Comparison of ENCODE assay signal across 17 cellular contexts in the genomic region with DNA sequence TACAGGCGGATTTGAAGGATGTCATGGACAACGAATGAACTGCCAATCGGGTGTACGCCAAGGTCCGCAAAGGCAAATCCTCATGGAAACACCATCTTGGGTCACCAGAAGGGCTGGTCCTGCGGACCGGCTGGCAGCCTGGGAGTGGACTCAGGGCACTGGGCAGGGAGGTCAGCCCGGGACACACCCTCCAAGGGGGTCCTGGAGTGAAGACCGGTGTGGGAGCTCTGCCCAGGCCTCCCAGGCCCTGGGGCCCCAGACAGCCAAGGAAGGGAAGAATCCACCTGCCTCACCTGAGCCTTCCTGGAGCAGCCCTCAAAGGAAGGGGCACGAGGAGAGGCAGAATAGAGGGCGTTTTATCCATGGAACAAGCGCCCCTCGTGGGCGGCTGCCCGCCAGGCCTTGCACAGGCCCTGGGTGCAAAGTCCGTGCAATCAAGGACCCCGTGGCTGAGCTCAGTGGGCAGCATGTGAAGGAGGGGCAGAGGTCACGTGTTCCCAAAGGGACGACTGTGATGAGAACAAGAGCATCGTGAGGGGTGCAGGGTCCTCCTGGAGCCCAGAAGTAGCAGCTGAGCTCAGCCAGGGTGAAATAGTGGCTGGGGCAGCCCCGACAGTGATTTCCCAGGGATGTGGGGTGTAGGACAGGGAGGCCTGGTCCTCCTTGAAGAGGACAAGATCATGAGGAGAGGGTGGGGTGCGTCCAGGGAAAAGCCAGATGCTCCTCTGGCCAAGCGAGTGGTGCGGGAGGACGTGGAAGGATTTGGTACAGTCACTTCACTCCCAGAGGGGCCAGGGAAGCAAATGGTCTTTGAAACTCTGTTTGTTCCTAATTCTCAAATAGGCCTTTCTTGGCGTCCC.
"Had no signal": no experiment of that assay in that cellular context is flagged by ENCODE, and none has a peak within 500 bp of the region (broad histone marks: within the 10 kb centered on the region; RNA-seq: fewer than 3 reads in every experiment).

No MANE protein-coding gene starts in this region.

- H3K4me1 ChIP-seq: foreskin keratinocyte, left ventricle myocardium inferior, sigmoid colon, uterus had no signal

- H3K36me3 ChIP-seq: left ventricle myocardium inferior, ovary, sigmoid colon, thyroid gland, uterus had no signal

- DNase-seq: activated CD4-positive, alpha-beta T cell treated with anti-CD3 and anti-CD28 coated beads, Interleukin-2, amount 10 ng/mL, durations not matched to agents 7 days and 5 days; activated CD4-positive, CD25-positive, alpha-beta regulatory T cell; activated T-cell treated with anti-CD3 and anti-CD28 coated beads, Interleukin-2, amount 50 U/mL, for 72 hours; amniotic stem cell; foreskin keratinocyte; hippocampal formation; left ventricle myocardium inferior; naive B cell; sigmoid colon; stimulated activated naive B cell treated with anti-CD40 and anti-IgM and Interleukin-4, amounts not matched to agents 10 μg/mL and 1 μg/mL and 100 μg/mL, for 72 hours; T-helper 1 cell; T-helper 9 cell; thyroid gland had no signal

- H3K9me3 ChIP-seq: ovary, sigmoid colon, thyroid gland, uterus had no signal

- H3K4me3 ChIP-seq: dorsolateral prefrontal cortex, left ventricle myocardium inferior, mucosa of descending colon, ovary, sigmoid colon, thyroid gland, uterus had no signal

- H3K27ac ChIP-seq: dorsolateral prefrontal cortex, foreskin keratinocyte, left ventricle myocardium inferior, ovary, sigmoid colon, thyroid gland, uterus had no signal

- H3K27me3 ChIP-seq: foreskin keratinocyte, ovary, sigmoid colon, thyroid gland, uterus had no signal

- ATAC-seq: activated T-cell treated with anti-CD3 and anti-CD28 coated beads, Interleukin-2, amount 50 U/mL, for 72 hours; foreskin keratinocyte; mucosa of descending colon; stimulated activated naive B cell treated with anti-CD40 and anti-IgM and Interleukin-4, amounts not matched to agents 10 μg/mL and 1 μg/mL and 100 μg/mL, for 72 hours had no signal
